ENCODE assay signal across 18 cellular contexts in genomic region chr5:37830348-37830747, GRCh38. TPM values are rescaled to one million over a fixed set of nuclear protein-coding genes. Genes with fewer than 3 reads are reported as not detected.
"Had no signal": no experiment of that assay in that cellular context is flagged by ENCODE, and none has a peak within 500 bp of the region (broad histone marks: within the 10 kb centered on the region; RNA-seq: fewer than 3 reads in every experiment).

No MANE protein-coding gene starts in this region.

- H3K9ac ChIP-seq: SK-N-SH had no signal

- DNase-seq: KBM-7, MV-4-11, NCI-H1048, NCI-H1105, NCI-H1417, NCI-H1436 treated with DMSO at 0.1 percent for 48 hours, NCI-H1694, NCI-H187 treated with DMSO at 0.1 percent for 48 hours, NCI-H2029 treated with DMSO at 0.1 percent for 48 hours, NCI-H2227 treated with DMSO at 0.1 percent for 48 hours, NCI-H524, NCI-H526 treated with DMSO at 0.1 percent for 48 hours, NCI-H748 treated with DMSO at 0.1 percent for 48 hours, SHP77, SK-N-SH had no signal

- H3K27ac ChIP-seq: RWPE1 had no signal

- H3K9me3 ChIP-seq: SK-N-SH had no signal

- H3K4me2 ChIP-seq: SK-N-SH had no signal

RNA-seq across cellular contexts. Expression of gene GDNF, which starts 9.5 kb away (rescaled TPM):
- total RNA-seq: MCF 10A, NCI-H460 had no signal
